21 cellular contexts compared by ENCODE assay signal in the genomic region with DNA sequence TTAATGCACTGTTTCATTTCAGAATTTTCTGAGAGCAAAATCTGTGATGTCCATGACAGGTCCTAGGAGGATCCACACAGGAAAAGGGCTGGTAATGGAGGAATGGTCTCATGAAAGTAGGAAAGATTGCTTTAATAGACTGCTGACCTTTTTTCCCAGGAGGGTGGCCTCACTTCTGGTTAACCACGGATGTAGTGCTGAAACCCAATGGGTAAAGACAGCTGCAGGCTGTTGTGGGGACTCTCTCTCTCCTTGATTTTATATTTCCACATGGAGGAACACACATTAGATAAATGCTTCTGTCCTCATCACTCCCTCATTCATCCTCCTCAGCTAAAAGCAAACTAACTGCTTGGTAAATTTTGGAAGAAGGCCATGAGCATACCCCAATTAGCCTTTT. TPM values are rescaled to one million over a fixed set of nuclear protein-coding genes. Genes with fewer than 3 reads are reported as not detected.
DNase-seq lines count a peak whose midpoint lies in the region; ATAC-seq lines count a peak whose summit lies in the region.
"Had no signal": no experiment of that assay in that cellular context is flagged by ENCODE, and none has a peak within 500 bp of the region (broad histone marks: within the 10 kb centered on the region; RNA-seq: fewer than 3 reads in every experiment).

No MANE protein-coding gene starts in this region.

- H3K9me3 Mint-ChIP-seq in activated T-cell treated with anti-CD3 and anti-CD28 coated beads, Interleukin-2, amount 50 U/mL, for 72 hours, result peaks cover 1 to 2% of the 10 kb centered on the region in 2 donors
- peaks cover 16% of the 10 kb centered on the region for H3K9me3 Mint-ChIP-seq in activated naive CD8-positive, alpha-beta T cell treated with anti-CD3 and anti-CD28 coated beads for 36 hours
- H3K9me3 Mint-ChIP-seq in stimulated activated effector memory CD8-positive, alpha-beta T cell treated with anti-CD3 and anti-CD28 coated beads, Interleukin-12 subunit alpha, Interleukin-12 subunit beta, amount 100 ng/mL, for 72 hours, result no peaks in the 10 kb centered on the region

- peak overlapping the region in 1 of 2 donors; percentile 77 for H3K4me3 Mint-ChIP-seq in activated T-cell treated with anti-CD3 and anti-CD28 coated beads, Interleukin-2, amount 50 U/mL, for 72 hours
- H3K4me3 Mint-ChIP-seq in activated naive CD8-positive, alpha-beta T cell treated with anti-CD3 and anti-CD28 coated beads for 36 hours, result no peak overlapping the region
- H3K4me3 Mint-ChIP-seq in stimulated activated effector memory CD8-positive, alpha-beta T cell treated with anti-CD3 and anti-CD28 coated beads, Interleukin-12 subunit alpha, Interleukin-12 subunit beta, amount 100 ng/mL, for 72 hours, result peak overlapping the region; percentile 32

- no peak for ATAC-seq in activated T-cell treated with anti-CD3 and anti-CD28 coated beads, Interleukin-2, amount 50 U/mL, for 72 hours (replicated peaks in 1 of 2)
- no peak for ATAC-seq in stimulated activated effector memory CD8-positive, alpha-beta T cell treated with anti-CD3 and anti-CD28 coated beads, Interleukin-12 subunit alpha, Interleukin-12 subunit beta, amount 100 ng/mL, for 72 hours
- no peak for ATAC-seq in GM21526 (IDR thresholded peaks at IDR 0.05; ENCODE audit: low FRiP score, unreplicated experiment)
- ATAC-seq: gastrocnemius medialis, left cardiac atrium, sciatic nerve had no signal

- H3K36me3 Mint-ChIP-seq in activated T-cell treated with anti-CD3 and anti-CD28 coated beads, Interleukin-2, amount 50 U/mL, for 72 hours (ENCODE audit: insufficient read depth in 2 of 2), result peaks cover 5 to 15% of the 10 kb centered on the region in 2 donors
- peaks cover 21% of the 10 kb centered on the region for H3K36me3 Mint-ChIP-seq in activated naive CD8-positive, alpha-beta T cell treated with anti-CD3 and anti-CD28 coated beads for 36 hours
- H3K36me3 Mint-ChIP-seq in stimulated activated effector memory CD8-positive, alpha-beta T cell treated with anti-CD3 and anti-CD28 coated beads, Interleukin-12 subunit alpha, Interleukin-12 subunit beta, amount 100 ng/mL, for 72 hours, result no peaks in the 10 kb centered on the region

- H3K27me3 Mint-ChIP-seq in activated T-cell treated with anti-CD3 and anti-CD28 coated beads, Interleukin-2, amount 50 U/mL, for 72 hours (ENCODE audit: low read depth), result no peaks in the 10 kb centered on the region
- H3K27me3 Mint-ChIP-seq in activated naive CD8-positive, alpha-beta T cell treated with anti-CD3 and anti-CD28 coated beads for 36 hours, result no peaks in the 10 kb centered on the region

- H3K4me1 Mint-ChIP-seq in activated T-cell treated with anti-CD3 and anti-CD28 coated beads, Interleukin-2, amount 50 U/mL, for 72 hours (ENCODE audit: low read depth), result peaks cover 83% of the 10 kb centered on the region
- peaks cover 79% of the 10 kb centered on the region for H3K4me1 Mint-ChIP-seq in activated naive CD8-positive, alpha-beta T cell treated with anti-CD3 and anti-CD28 coated beads for 36 hours
- peaks cover 66% of the 10 kb centered on the region for H3K4me1 Mint-ChIP-seq in stimulated activated effector memory CD8-positive, alpha-beta T cell treated with anti-CD3 and anti-CD28 coated beads, Interleukin-12 subunit alpha, Interleukin-12 subunit beta, amount 100 ng/mL, for 72 hours

- peak overlapping the region; percentile 89 for H3K27ac Mint-ChIP-seq in activated T-cell treated with anti-CD3 and anti-CD28 coated beads, Interleukin-2, amount 50 U/mL, for 72 hours
- peak overlapping the region; percentile 57 for H3K27ac Mint-ChIP-seq in activated naive CD8-positive, alpha-beta T cell treated with anti-CD3 and anti-CD28 coated beads for 36 hours
- peak overlapping the region; percentile 74 for H3K27ac Mint-ChIP-seq in stimulated activated effector memory CD8-positive, alpha-beta T cell treated with anti-CD3 and anti-CD28 coated beads, Interleukin-12 subunit alpha, Interleukin-12 subunit beta, amount 100 ng/mL, for 72 hours

- no peak for DNase-seq in activated T-cell treated with anti-CD3 and anti-CD28 coated beads, Interleukin-2, amount 50 U/mL, for 72 hours
- DNase-seq in activated T-cell treated with anti-CD3 and anti-CD28 coated beads for 4 hours (no peak), MV-4-11 (lab: John Stamatoyannopoulos, UW) (peak; percentile 36), medulla oblongata (ENCODE audit: extremely low spot score) (no peak)
- no peak for DNase-seq in activated naive CD8-positive, alpha-beta T cell treated with anti-CD3 and anti-CD28 coated beads for 36 hours
- no peak for DNase-seq in stimulated activated effector memory CD8-positive, alpha-beta T cell treated with anti-CD3 and anti-CD28 coated beads, Interleukin-12 subunit alpha, Interleukin-12 subunit beta, amount 100 ng/mL, for 72 hours (ENCODE audit: low spot score in 2 of 2)
- DNase-seq in stimulated activated CD4-positive, alpha-beta T cell treated with anti-CD3 and anti-CD28 coated beads, Interleukin-12 subunit alpha, Interleukin-12 subunit beta, amount 100 ng/mL, for 4 hours, result no peak
- DNase-seq: activated CD4-positive, CD25-positive, alpha-beta regulatory T cell treated with anti-CD3 and anti-CD28 coated beads, Interleukin-2, amount 50 U/mL, for 72 hours; activated CD8-positive, alpha-beta memory T cell treated with anti-CD3 and anti-CD28 coated beads, Interleukin-2, amount 50 U/mL, for 48 hours; Caco-2; dermis blood vessel endothelial cell; erythroblast; gastrocnemius medialis; GOT3; left cardiac atrium; NCI-H1694; NCI-H446 treated with DMSO at 0.1 percent for 48 hours; Right ventricle myocardium superior; uterus had no signal

RNA-seq across cellular contexts. Expression of a gene that starts 23.6 kb away (rescaled TPM):
- total RNA-seq in activated T-cell treated with anti-CD3 and anti-CD28 coated beads, Interleukin-2, amount 50 U/mL, for 72 hours, result 10 to 100 TPM; 67.0 to 69.7 TPM
- 10 to 100 TPM; 75.2 to 80.0 TPM for total RNA-seq in activated naive CD8-positive, alpha-beta T cell treated with anti-CD3 and anti-CD28 coated beads for 36 hours
